ENCODE assay signal across 34 cellular contexts in genomic region chr1:111283838-111284237, GRCh38. TPM values are rescaled to one million over a fixed set of nuclear protein-coding genes. Genes with fewer than 3 reads are reported as not detected.
"Had no signal": no experiment of that assay in that cellular context is flagged by ENCODE, and none has a peak within 500 bp of the region (broad histone marks: within the 10 kb centered on the region; RNA-seq: fewer than 3 reads in every experiment).

No MANE protein-coding gene starts in this region.

- H3K4me3 ChIP-seq: pancreas, prostate gland, skin epidermis, smooth muscle cell, spleen, suprapubic skin, testis, tibial artery, transverse colon, upper lobe of right lung, uterus had no signal

- H3K36me3 ChIP-seq: neutrophil, pancreas, prostate gland, spleen, suprapubic skin, tibial artery, transverse colon, upper lobe of right lung, uterus had no signal

- ATAC-seq: naive thymus-derived CD4-positive, alpha-beta T cell; natural killer cell; pancreas; right cardiac atrium; sciatic nerve; stimulated activated memory B cell treated with anti-CD40 and anti-IgM and Interleukin-4, amounts not matched to agents 10 μg/mL and 1 μg/mL and 100 μg/mL, for 72 hours; stimulated activated naive CD8-positive, alpha-beta T cell treated with anti-CD3 and anti-CD28 coated beads, Interleukin-15, amount 100 ng/mL, for 72 hours; stimulated activated naive CD8-positive, alpha-beta T cell treated with anti-CD3 and anti-CD28 coated beads, Interleukin-15, Interleukin-2, amounts not matched to agents 100 U/mL and 50 U/mL, for 24 hours; upper lobe of right lung had no signal

- H3K36me3 Mint-ChIP-seq: natural killer cell, type B pancreatic cell had no signal

- FAIRE-seq: pancreas had no signal

- H3K27me3 ChIP-seq: pancreas, spleen, suprapubic skin, testis, tibial artery, upper lobe of right lung, uterus had no signal

- H3K4me1 Mint-ChIP-seq: nephron; neural crest cell; stimulated activated memory B cell treated with anti-CD40 and anti-IgM and Interleukin-4, amounts not matched to agents 10 μg/mL and 1 μg/mL and 100 μg/mL, for 72 hours had no signal

- H3K9me3 ChIP-seq: neutrophil, pancreas, prostate gland, spleen, suprapubic skin, testis, tibial artery, transverse colon, upper lobe of right lung, uterus had no signal

- DNase-seq: naive thymus-derived CD4-positive, alpha-beta T cell; natural killer cell; nucleus accumbens; pancreas; right cardiac atrium; spleen; stimulated activated CD4-positive, alpha-beta T cell treated with anti-CD3 and anti-CD28 coated beads, Interleukin-12 subunit alpha, Interleukin-12 subunit beta, amount 100 ng/mL, for 4 hours; stimulated activated CD4-positive, alpha-beta T cell treated with anti-CD3 and anti-CD28 coated beads, Interleukin-1b, Interleukin-23, amount 100 ng/mL, for 48 hours; stimulated activated CD4-positive, alpha-beta T cell treated with anti-CD3 and anti-CD28 coated beads, Interleukin-4, amount 100 ng/mL, for 1 hour; stimulated activated CD4-positive, alpha-beta T cell treated with anti-CD3 and anti-CD28 coated beads, Interleukin-4, amount 100 ng/mL, for 4 hours; stimulated activated CD8-positive, alpha-beta memory T cell treated with anti-CD3 and anti-CD28 coated beads, Interleukin-4, amount 100 ng/mL, for 48 hours; stimulated activated naive CD4-positive, alpha-beta T cell; stimulated activated naive CD8-positive, alpha-beta T cell treated with anti-CD3 and anti-CD28 coated beads, Interleukin-15, amount 100 ng/mL, for 72 hours; stimulated activated naive CD8-positive, alpha-beta T cell treated with anti-CD3 and anti-CD28 coated beads, Interleukin-15, Interleukin-2, amounts not matched to agents 100 U/mL and 50 U/mL, for 24 hours; substantia nigra; testis; tibial artery; transverse colon; upper lobe of right lung; uterus had no signal

- H3K4me2 ChIP-seq: smooth muscle cell had no signal

- H3K27ac ChIP-seq: neutrophil, pancreas, prostate gland, skin epidermis, spleen, suprapubic skin, testis, tibial artery, transverse colon, upper lobe of right lung, uterus had no signal

- H3K27me3 Mint-ChIP-seq: stimulated activated naive CD8-positive, alpha-beta T cell treated with anti-CD3 and anti-CD28 coated beads, Interleukin-15, amount 100 ng/mL, for 72 hours; type B pancreatic cell had no signal

- H3K9me3 Mint-ChIP-seq: naive thymus-derived CD4-positive, alpha-beta T cell; natural killer cell; nephron; neural crest cell; stimulated activated memory B cell treated with anti-CD40 and anti-IgM and Interleukin-4, amounts not matched to agents 10 μg/mL and 1 μg/mL and 100 μg/mL, for 72 hours; type B pancreatic cell had no signal

- H3K4me1 ChIP-seq: pancreas, prostate gland, spleen, suprapubic skin, testis, tibial artery, transverse colon, upper lobe of right lung, uterus had no signal

- H3K4me3 Mint-ChIP-seq: naive thymus-derived CD4-positive, alpha-beta T cell; natural killer cell; nephron; neural crest cell; stimulated activated memory B cell treated with anti-CD40 and anti-IgM and Interleukin-4, amounts not matched to agents 10 μg/mL and 1 μg/mL and 100 μg/mL, for 72 hours; stimulated activated naive CD8-positive, alpha-beta T cell treated with anti-CD3 and anti-CD28 coated beads, Interleukin-15, amount 100 ng/mL, for 72 hours; type B pancreatic cell had no signal

- H3K27ac Mint-ChIP-seq: naive thymus-derived CD4-positive, alpha-beta T cell; natural killer cell; nephron; stimulated activated memory B cell treated with anti-CD40 and anti-IgM and Interleukin-4, amounts not matched to agents 10 μg/mL and 1 μg/mL and 100 μg/mL, for 72 hours; stimulated activated naive CD8-positive, alpha-beta T cell treated with anti-CD3 and anti-CD28 coated beads, Interleukin-15, amount 100 ng/mL, for 72 hours; type B pancreatic cell had no signal

RNA-seq across cellular contexts. Expression of gene CHIA, which starts 6.8 kb away (rescaled TPM):
- total RNA-seq: naive thymus-derived CD4-positive, alpha-beta T cell; natural killer cell; neural crest cell; osteocyte; pancreas; posterior vena cava; prostate gland; pulmonary artery endothelial cell; right cardiac atrium; sciatic nerve; smooth muscle cell; spleen; suprapubic skin; transverse colon; urinary bladder had no signal
- polyA plus RNA-seq: naive thymus-derived CD4-positive, alpha-beta T cell; smooth muscle cell; urinary bladder had no signal

RNA-seq across cellular contexts. Expression of gene CHI3L2, which starts 56.3 kb away (rescaled TPM):
- total RNA-seq: neural crest cell, osteocyte, pulmonary artery endothelial cell had no signal
